Comparison of ENCODE assay signal across 14 cellular contexts in genomic region chr13:50016421-50016820, GRCh38. TPM values are rescaled to one million over a fixed set of nuclear protein-coding genes. Genes with fewer than 3 reads are reported as not detected.
DNase-seq lines count a peak whose midpoint lies in the region; ATAC-seq, FAIRE-seq and TF ChIP-seq lines count a peak whose summit lies in the region.
"Had no signal": no experiment of that assay in that cellular context is flagged by ENCODE, and none has a peak within 500 bp of the region (broad histone marks: within the 10 kb centered on the region; RNA-seq: fewer than 3 reads in every experiment).

No MANE protein-coding gene starts in this region.

- no peak for TF ChIP-seq POLR2A in GM12892 (IDR thresholded peaks at IDR 0.05; ENCODE audit: low read depth, low read length)

- no peaks in the 10 kb centered on the region for H4K20me1 ChIP-seq in mammary epithelial cell (ENCODE audit: insufficient read depth, low read length)

- no peak overlapping the region for H3K9ac ChIP-seq in mammary epithelial cell (ENCODE audit: insufficient read depth, low read length)

- intact Hi-C loops in MCF 10A (cut with micrococcal nuclease) = no loop called here
- intact Hi-C loops in mammary epithelial cell (cut with micrococcal nuclease) = no loop called here
- intact Hi-C loops in left cardiac atrium (cut with DNase I) = no loop called here

- dilution Hi-C loops in mammary epithelial cell (cut with HindIII; ENCODE audit: low sequenced_read_pairs) = no loop called here

- TF ChIP-seq CTCF in MCF 10A (IDR thresholded peaks at IDR 0.05; ENCODE audit: unreplicated experiment) = no peak
- TF ChIP-seq CTCF in mammary epithelial cell (conservative IDR thresholded peaks at IDR 0.05 in 1 of 2, IDR thresholded peaks at IDR 0.05 in 1 of 2; ENCODE audit: extremely low read depth in 1 of 2, insufficient read depth in 1 of 2, low read depth in 1 of 2, low read length in 2 of 2) = no peak

- BruUV-seq in MCF 10A (replicated peaks; lab: Mats Ljungman, UMichigan) = TSS peak; percentile 8
- no TSS peak for BruUV-seq in mammary epithelial cell (replicated peaks; lab: Mats Ljungman, UMichigan)

- DNase-seq in MCF 10A (ENCODE audit: unreplicated experiment) = no peak
- no peak for DNase-seq in mammary epithelial cell
- DNase-seq in brain pericyte (ENCODE audit: low read depth, low spot score) = peak; percentile 38
- no peak for DNase-seq in left cardiac atrium
- DNase-seq in stromal cell of bone marrow (ENCODE audit: low read depth) = peak; percentile 60
- no peak for DNase-seq in GM12892 (ENCODE audit: insufficient read length)
- no peak for DNase-seq in epidermal melanocyte (ENCODE audit: insufficient read length, low spot score)
- DNase-seq: activated CD4-positive, alpha-beta T cell treated with anti-CD3 and anti-CD28 coated beads, Interleukin-2, amount 50 U/mL, for 4 hours; GDM1; NCI-H1694; NCI-H510A treated with DMSO at 0.1 percent for 48 hours; substantia nigra had no signal

- FAIRE-seq in GM12892 (lab: Jason Lieb, UNC) = no peak
- FAIRE-seq: A204.1 had no signal

- H3K36me3 Mint-ChIP-seq in MCF 10A (ENCODE audit: insufficient read depth, unreplicated experiment) = peaks cover 77% of the 10 kb centered on the region

- POLR2A ChIA-PET in MCF 10A (lab: Yijun Ruan, JAX) = interaction anchor here (1.2 kb wide), 1 partner anchor 19 kb away, joined by 7 read pairs; the partner anchor contains the start of gene TRIM13

- CTCF ChIA-PET in MCF 10A (lab: Yijun Ruan, JAX) (interaction anchor here (1.2 kb wide), 1 partner anchor 19 kb away, joined by 3 read pairs; no protein-coding TSS in a partner anchor), mammary epithelial cell (lab: Charles Lee; ENCODE audit: low non-redundant PET) (no interaction called here)

- no peak overlapping the region for H2AFZ ChIP-seq in mammary epithelial cell (ENCODE audit: low read depth, low read length)

- no peaks in the 10 kb centered on the region for H3K9me3 Mint-ChIP-seq in MCF 10A (ENCODE audit: unreplicated experiment)

- H3K4me1 ChIP-seq in mammary epithelial cell (ENCODE audit: insufficient read depth, low read length) = no peaks in the 10 kb centered on the region

- H3K27ac ChIP-seq in mammary epithelial cell (ENCODE audit: insufficient read depth, low read depth, low read length) = no peak overlapping the region

- peaks cover 33% of the 10 kb centered on the region for H3K79me2 ChIP-seq in mammary epithelial cell (ENCODE audit: insufficient read depth, low read length)

- H3K27ac Mint-ChIP-seq in MCF 10A (ENCODE audit: low read depth, unreplicated experiment) = no peak overlapping the region

- WGBS in mammary epithelial cell (ENCODE audit: low coverage, missing lambda C conversion rate) = 97% methylated on average over 3 of the region's 3 CpGs

- peaks cover 17% of the 10 kb centered on the region for H3K36me3 ChIP-seq in mammary epithelial cell (ENCODE audit: insufficient read depth, low read length)

- H3K4me3 Mint-ChIP-seq in MCF 10A (ENCODE audit: unreplicated experiment) = no peak overlapping the region

- in situ Hi-C loops in mammary epithelial cell (cut with MboI; ENCODE audit: low sequenced_read_pairs in 2 of 2) = no loop called here

- H3K27me3 Mint-ChIP-seq in MCF 10A (ENCODE audit: insufficient read depth, unreplicated experiment) = no peaks in the 10 kb centered on the region

- no peaks in the 10 kb centered on the region for H3K9me3 ChIP-seq in mammary epithelial cell (replicated peaks; ENCODE audit: insufficient read depth, low read length)

- H3K4me2 ChIP-seq in mammary epithelial cell (ENCODE audit: insufficient read depth, low read depth, low read length) = no peak overlapping the region

- ATAC-seq in left cardiac atrium (peak; percentile 30 to 55), GM19467 (IDR thresholded peaks at IDR 0.05; ENCODE audit: unreplicated experiment) (no peak)

- no peaks in the 10 kb centered on the region for H3K4me1 Mint-ChIP-seq in MCF 10A (ENCODE audit: insufficient read depth, unreplicated experiment)

- H3K27me3 ChIP-seq in mammary epithelial cell (ENCODE audit: insufficient read depth, low read length) = no peaks in the 10 kb centered on the region

- no peak overlapping the region for H3K4me3 ChIP-seq in mammary epithelial cell (replicated peaks in 1 of 3; ENCODE audit: insufficient read depth in 1 of 3, low read depth in 2 of 3, low read length in 3 of 3)

RNA-seq across cellular contexts. Expression of gene KCNRG, which starts 1.2 kb away (rescaled TPM):
- total RNA-seq in MCF 10A (2022) (0.28 and 0.49 TPM in 2 replicates), mammary epithelial cell (1 to 10 TPM in 1 of 2 donors, under 1 TPM in 1; 0.75 to 1.7 TPM), left cardiac atrium (under 1 TPM in 1 of 2 donors, not detected in 1; 0.55 TPM)
- 0.70 TPM for polyA plus RNA-seq in mammary epithelial cell
- polyA minus RNA-seq in mammary epithelial cell = not detected
- 0.70 TPM for polyA plus RNA-seq in GM12892 (2012; ENCODE audit: missing spikeins)

RNA-seq across cellular contexts. Expression of gene TRIM13, which starts 19.6 kb away (rescaled TPM):
- total RNA-seq in MCF 10A (2022) (17.5 and 19.0 TPM in 2 replicates), mammary epithelial cell (10 to 100 TPM; 17.9 to 21.0 TPM), left cardiac atrium (10 to 100 TPM; 19.5 to 19.6 TPM)
- 10.2 TPM for polyA plus RNA-seq in mammary epithelial cell
- 16.5 TPM for polyA minus RNA-seq in mammary epithelial cell
- 16.6 TPM for polyA plus RNA-seq in GM12892 (2012; ENCODE audit: missing spikeins)

Comparison
In these comparisons a context has a peak if more than half of its experiments do, and no peak if none do; other contexts are left out.
1. DNase-seq: peak in brain pericyte (single experiment) and stromal cell of bone marrow (single experiment); none in MCF 10A (single experiment), mammary epithelial cell (single experiment), left cardiac atrium (single experiment), GM12892 (single experiment) and epidermal melanocyte (single experiment).